In genomic region chr5:157907479-157907878, GRCh38 we compare ENCODE assay signal across 2 cellular contexts.
TF ChIP-seq lines count a peak whose summit lies in the region.

No MANE protein-coding gene starts in this region.

TF ChIP-seq in HEK293, 187 proteins besides CTCF, POLR2A, EP300 and RAD21 (continued from another document):
- TF ChIP-seq ZSCAN18 (tag by site-specific recombination; IDR thresholded peaks at IDR 0.05) (no peak), ZNF121 (tag by site-specific recombination; IDR thresholded peaks at IDR 0.05) (peak; percentile 74), PRDM4 (tag by site-specific recombination; IDR thresholded peaks at IDR 0.05) (no peak), ZNF214 (tag by site-specific recombination; IDR thresholded peaks at IDR 0.05; ENCODE audit: borderline replicate concordance) (no peak), PATZ1 (tag by site-specific recombination; IDR thresholded peaks at IDR 0.05) (no peak), ATF2 (tag by site-specific recombination; IDR thresholded peaks at IDR 0.05; ENCODE audit: low read depth) (no peak)

TF ChIP-seq in WTC11, 78 proteins besides CTCF, POLR2A, EP300 and RAD21:
- TF ChIP-seq AR (CRISPR knock-in tag; IDR thresholded peaks at IDR 0.05) (no peak), ZNF121 (CRISPR knock-in tag; IDR thresholded peaks at IDR 0.05) (peak; percentile 80; the same call in 1 of the 2 replicates)
